ENCODE assay signal across 11 cellular contexts in the genomic region with DNA sequence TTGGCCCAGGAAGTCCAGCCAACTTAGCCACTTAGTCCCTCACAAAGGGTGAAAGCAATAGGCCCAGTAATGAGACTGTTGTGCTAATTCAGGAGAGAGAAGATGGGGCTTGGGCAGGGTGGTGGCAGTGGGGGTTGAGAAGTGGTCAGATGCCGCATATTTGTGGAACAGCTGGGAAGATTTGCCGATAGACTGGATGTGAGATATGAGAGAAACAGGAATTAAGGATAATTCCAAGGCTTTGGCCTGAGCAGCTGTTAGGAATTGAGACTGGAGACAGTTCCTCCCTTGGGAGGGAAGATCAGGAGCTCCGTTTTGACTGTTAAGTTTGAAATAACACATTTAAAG.
DNase-seq lines count a peak whose midpoint lies in the region; ATAC-seq, FAIRE-seq and TF ChIP-seq lines count a peak whose summit lies in the region.
"Had no signal": no experiment of that assay in that cellular context is flagged by ENCODE, and none has a peak within 500 bp of the region (broad histone marks: within the 10 kb centered on the region; RNA-seq: fewer than 3 reads in every experiment).

No MANE protein-coding gene starts in this region.

- H3K4me2 ChIP-seq in HepG2 (ENCODE audit: low read depth, low read length) (peak overlapping the region; percentile 76), Karpas-422 (ENCODE audit: low read depth, low read length, poor library complexity, severe bottlenecking) (peak overlapping the region; percentile 79)
- H3K4me2 ChIP-seq: hepatocyte had no signal

- H3K27me3 Mint-ChIP-seq in stimulated activated memory B cell treated with anti-CD40 and anti-IgM and Interleukin-4, amounts not matched to agents 10 μg/mL and 1 μg/mL and 100 μg/mL, for 72 hours, result no peaks in the 10 kb centered on the region

- in situ Hi-C loops in HepG2 (cut with HindIII; ENCODE audit: extremely low pct_ligation_motif_present, low pct_unique_long_range_greater_than_20kb), result no loop called here

- no peak for FAIRE-seq in HepG2 (lab: Jason Lieb, UNC)
- FAIRE-seq in kidney (lab: Jason Lieb, UNC), result no peak

- no peak overlapping the region for H3K9ac ChIP-seq in HepG2 (ENCODE audit: insufficient read depth, low read depth, low read length)
- peak overlapping the region; percentile 63 for H3K9ac ChIP-seq in Karpas-422 (ENCODE audit: low read length)
- H3K9ac ChIP-seq in kidney (ENCODE audit: low read length in 2 of 2), result no peak overlapping the region

- intact Hi-C loops in HepG2 (cut with micrococcal nuclease; ENCODE audit: unreplicated experiment), result no loop called here
- intact Hi-C loops in right lobe of liver (cut with DNase I), result no loop called here
- intact Hi-C loops in kidney (cut with DNase I), result no loop called here

- ATAC-seq in HepG2 (no peak), right lobe of liver (no peak)
- ATAC-seq in stimulated activated memory B cell treated with anti-CD40 and anti-IgM and Interleukin-4, amounts not matched to agents 10 μg/mL and 1 μg/mL and 100 μg/mL, for 72 hours, result no peak

- TF ChIP-seq RAD21 in HepG2 (CRISPR knock-in tag; IDR thresholded peaks at IDR 0.05), result no peak

- no peak for DNase-seq in HepG2 (ENCODE audit: low spot score)
- no peak for DNase-seq in right lobe of liver
- DNase-seq in Karpas-422, result no peak
- DNase-seq in kidney, result no peak
- no peak for DNase-seq in coronary artery (ENCODE audit: low spot score)
- no peak for DNase-seq in NCI-H187 treated with DMSO at 0.1 percent for 48 hours (lab: John Stamatoyannopoulos, UW)
- no peak for DNase-seq in stimulated activated CD8-positive, alpha-beta memory T cell treated with anti-CD3 and anti-CD28 coated beads, Interleukin-4, amount 100 ng/mL, for 48 hours
- DNase-seq: Right ventricle myocardium superior had no signal

- no peaks in the 10 kb centered on the region for H3K4me1 Mint-ChIP-seq in stimulated activated memory B cell treated with anti-CD40 and anti-IgM and Interleukin-4, amounts not matched to agents 10 μg/mL and 1 μg/mL and 100 μg/mL, for 72 hours

- H3K27ac Mint-ChIP-seq in stimulated activated memory B cell treated with anti-CD40 and anti-IgM and Interleukin-4, amounts not matched to agents 10 μg/mL and 1 μg/mL and 100 μg/mL, for 72 hours, result no peak overlapping the region

- TF ChIP-seq POLR2A in HepG2 (IDR thresholded peaks at IDR 0.05; ENCODE audit: insufficient read depth in 1 of 2, low read depth in 2 of 2, low read length in 2 of 2), result no peak
- TF ChIP-seq POLR2A in right lobe of liver (IDR thresholded peaks at IDR 0.05), result no peak

- H3K79me2 ChIP-seq in HepG2 (ENCODE audit: insufficient read depth, low read length) (no peaks in the 10 kb centered on the region), Karpas-422 (ENCODE audit: low read length) (no peaks in the 10 kb centered on the region)
- H3K79me2 ChIP-seq: hepatocyte had no signal

- H4K20me1 ChIP-seq in HepG2 (ENCODE audit: insufficient read depth, low read length) (no peaks in the 10 kb centered on the region), Karpas-422 (ENCODE audit: insufficient read depth, low read depth, low read length) (no peaks in the 10 kb centered on the region)

- H3K9me3 ChIP-seq in HepG2 (ENCODE audit: low read length) (no peaks in the 10 kb centered on the region), right lobe of liver (no peaks in the 10 kb centered on the region), Karpas-422 (ENCODE audit: low read length) (no peaks in the 10 kb centered on the region), kidney (ENCODE audit: control insufficient read depth in 1 of 2, low read length in 2 of 2) (no peaks in the 10 kb centered on the region)
- H3K9me3 ChIP-seq: mucosa of descending colon had no signal

- TF ChIP-seq CTCF in HepG2 (CRISPR knock-in tag; IDR thresholded peaks at IDR 0.05) (no peak), right lobe of liver (IDR thresholded peaks at IDR 0.05) (no peak), kidney (IDR thresholded peaks at IDR 0.05; ENCODE audit: borderline replicate concordance, extremely low read depth, insufficient read depth) (no peak), coronary artery (IDR thresholded peaks at IDR 0.05) (no peak)

- H2AFZ ChIP-seq in HepG2 (ENCODE audit: low read length), result no peak overlapping the region
- H2AFZ ChIP-seq in Karpas-422 (ENCODE audit: low read length), result peak overlapping the region; percentile 63; the same call in 1 of the 2 replicates
- H2AFZ ChIP-seq: hepatocyte had no signal

- no peak for TF ChIP-seq EP300 in HepG2 (IDR thresholded peaks at IDR 0.05; ENCODE audit: low read depth in 2 of 2, low read length in 2 of 2)
- no peak for TF ChIP-seq EP300 in HepG2 (CRISPR knock-in tag; IDR thresholded peaks at IDR 0.05; ENCODE audit: borderline replicate concordance)

- no peaks in the 10 kb centered on the region for H3K36me3 Mint-ChIP-seq in stimulated activated memory B cell treated with anti-CD40 and anti-IgM and Interleukin-4, amounts not matched to agents 10 μg/mL and 1 μg/mL and 100 μg/mL, for 72 hours

- CTCF ChIA-PET in HepG2 (lab: Yijun Ruan, JAX; ENCODE audit: low intra/inter-chr PET ratio, low total read pairs), result no interaction called here

- POLR2A ChIA-PET in HepG2 (lab: Yijun Ruan, JAX), result interaction anchor here (0.7 to 1.4 kb wide), 3 partner anchors 10 to 349 kb away, joined by 3 to 4 read pairs (median 3); a partner anchor contains a TSS

- no peak overlapping the region for H3K4me3 Mint-ChIP-seq in stimulated activated memory B cell treated with anti-CD40 and anti-IgM and Interleukin-4, amounts not matched to agents 10 μg/mL and 1 μg/mL and 100 μg/mL, for 72 hours

- WGBS in HepG2 (ENCODE audit: low lambda C conversion rate), result 48% methylated on average over 3 of the region's 3 CpGs
- WGBS in right lobe of liver (ENCODE audit: insufficient coverage, low coverage, low lambda C conversion rate, missing lambda C conversion rate), result 44% methylated on average over 3 of the region's 3 CpGs

- no peaks in the 10 kb centered on the region for H3K9me3 Mint-ChIP-seq in stimulated activated memory B cell treated with anti-CD40 and anti-IgM and Interleukin-4, amounts not matched to agents 10 μg/mL and 1 μg/mL and 100 μg/mL, for 72 hours

- no peaks in the 10 kb centered on the region for H3K36me3 ChIP-seq in HepG2 (replicated peaks in 1 of 2; ENCODE audit: control insufficient read depth in 1 of 2, insufficient read depth in 2 of 2, low read length in 2 of 2)
- no peaks in the 10 kb centered on the region for H3K36me3 ChIP-seq in right lobe of liver
- no peaks in the 10 kb centered on the region for H3K36me3 ChIP-seq in Karpas-422 (ENCODE audit: insufficient read depth, low read length)
- H3K36me3 ChIP-seq in kidney (ENCODE audit: control insufficient read depth in 1 of 2, insufficient read depth in 2 of 2, low read length in 2 of 2), result no peaks in the 10 kb centered on the region

- H3K4me1 ChIP-seq in HepG2 (ENCODE audit: insufficient read depth, low read length) (0 out of 2 replicates have a peak, but pooled peaks cover 10% of the 10 kb centered on the region), right lobe of liver (peaks cover 0 to 12% (median 2%) of the 10 kb centered on the region in 4 donors), Karpas-422 (ENCODE audit: low read length) (peaks cover 14% of the 10 kb centered on the region), kidney (ENCODE audit: control insufficient read depth in 1 of 2, insufficient read depth in 1 of 2, low read depth in 1 of 2, low read length in 2 of 2) (no peaks in the 10 kb centered on the region)

- H3K27me3 ChIP-seq in HepG2 (ENCODE audit: control insufficient read depth in 1 of 2, insufficient read depth in 2 of 2, low read length in 2 of 2), result no peaks in the 10 kb centered on the region; a peak in 1 of 5 replicates
- no peaks in the 10 kb centered on the region for H3K27me3 ChIP-seq in right lobe of liver
- no peaks in the 10 kb centered on the region for H3K27me3 ChIP-seq in Karpas-422 (ENCODE audit: low read length)
- H3K27me3 ChIP-seq: hepatocyte had no signal

- BruUV-seq in HepG2 (replicated peaks; lab: Mats Ljungman, UMichigan), result no TSS peak

- H3K4me3 ChIP-seq in HepG2 (replicated peaks in 1 of 3; ENCODE audit: insufficient read depth in 1 of 3, low read depth in 2 of 3, low read length in 3 of 3), result peak overlapping the region in 2 of 3 experiments; percentile 59 to 67; a peak in 4 of 6 replicates
- no peak overlapping the region for H3K4me3 ChIP-seq in right lobe of liver
- peak overlapping the region; percentile 64 for H3K4me3 ChIP-seq in Karpas-422 (ENCODE audit: low read length)
- peak overlapping the region; percentile 31 to 54 for H3K4me3 ChIP-seq in kidney (ENCODE audit: low read length in 2 of 2)
- no peak overlapping the region for H3K4me3 ChIP-seq in coronary artery
- H3K4me3 ChIP-seq: hepatocyte, mucosa of descending colon had no signal

- no peaks in the 10 kb centered on the region for H3K9me2 ChIP-seq in Karpas-422 (replicated peaks; ENCODE audit: insufficient read depth, low read length)

- no peak overlapping the region for H3K27ac ChIP-seq in HepG2 (ENCODE audit: extremely low read length, insufficient read depth, low read length)
- peak overlapping the region in 1 of 3 donors; percentile 74 for H3K27ac ChIP-seq in right lobe of liver
- no peak overlapping the region for H3K27ac ChIP-seq in Karpas-422 (ENCODE audit: low read length)
- H3K27ac ChIP-seq in kidney (ENCODE audit: low read depth in 2 of 2, low read length in 2 of 2), result no peak overlapping the region
- H3K27ac ChIP-seq in coronary artery, result peak overlapping the region in 1 of 2 donors; percentile 40
- H3K27ac ChIP-seq: hepatocyte had no signal

TF ChIP-seq in HepG2, 621 proteins besides CTCF, POLR2A, EP300 and RAD21:
- no peak for TF ChIP-seq MIER3 (CRISPR knock-in tag; IDR thresholded peaks at IDR 0.05; ENCODE audit: borderline replicate concordance)
- 0 out of 2 replicates have a peak, but pooled peaks have one; percentile 31 for TF ChIP-seq ZNF644 (CRISPR knock-in tag; IDR thresholded peaks at IDR 0.05; ENCODE audit: low read depth)

Comparison
In these comparisons a context has a peak if more than half of its experiments do, and no peak if none do; other contexts are left out.
1. H3K4me3 ChIP-seq: peak in HepG2 (2 of 3), Karpas-422 (single experiment) and kidney (2 of 2); none in right lobe of liver (0 of 3) and coronary artery (single experiment).